Comparison of ENCODE assay signal across 8 cellular contexts in genomic region chr10:102796407-102797176, GRCh38. TPM values are rescaled to one million over a fixed set of nuclear protein-coding genes. Genes with fewer than 3 reads are reported as not detected.
DNase-seq lines count a peak whose midpoint lies in the region; ATAC-seq and TF ChIP-seq lines count a peak whose summit lies in the region.

No MANE protein-coding gene starts in this region.

- peak overlapping the region; percentile 20 for H3K4me3 Mint-ChIP-seq in CD8-positive, alpha-beta T cell

- H3K4me1 ChIP-seq in CD8-positive, alpha-beta T cell (ENCODE audit: insufficient read depth, low read length), result peaks cover 33% of the 10 kb centered on the region
- peaks cover 79% of the 10 kb centered on the region for H3K4me1 ChIP-seq in psoas muscle
- H3K4me1 ChIP-seq in PC-3 (ENCODE audit: insufficient read depth, low read length), result no peaks in the 10 kb centered on the region

- POLR2A ChIA-PET in CD8-positive, alpha-beta T cell (lab: Charles Lee), result no interaction called here
- POLR2A ChIA-PET in PC-3 (lab: Charles Lee; ENCODE audit: unreplicated experiment), result no interaction called here

- H3K79me2 ChIP-seq in PC-3 (ENCODE audit: low read length), result no peaks in the 10 kb centered on the region

- peaks cover 50% of the 10 kb centered on the region for H3K36me3 Mint-ChIP-seq in CD8-positive, alpha-beta T cell

- no peaks in the 10 kb centered on the region for H4K20me1 ChIP-seq in PC-3 (ENCODE audit: low read length)

- H3K9me2 ChIP-seq in PC-3 (replicated peaks; ENCODE audit: low read length), result no peaks in the 10 kb centered on the region

- no peaks in the 10 kb centered on the region for H3K27me3 ChIP-seq in CD8-positive, alpha-beta T cell (ENCODE audit: insufficient read depth, low read length)
- H3K27me3 ChIP-seq in psoas muscle (ENCODE audit: insufficient read depth in 3 of 3, low read length in 2 of 3), result no peaks in the 10 kb centered on the region
- H3K27me3 ChIP-seq in PC-3 (ENCODE audit: low read length), result no peaks in the 10 kb centered on the region

- BruUV-seq in PC-3 (replicated peaks; lab: Mats Ljungman, UMichigan), result no TSS peak

- H3K4me3 ChIP-seq in CD8-positive, alpha-beta T cell (ENCODE audit: low read depth, low read length), result no peak overlapping the region
- H3K4me3 ChIP-seq in LNCaP clone FGC (ENCODE audit: low read depth, low read length), result no peak overlapping the region
- no peak overlapping the region for H3K4me3 ChIP-seq in foreskin fibroblast (ENCODE audit: low read depth in 1 of 2, low read length in 2 of 2)
- peak overlapping the region; percentile 43 for H3K4me3 ChIP-seq in psoas muscle
- no peak overlapping the region for H3K4me3 ChIP-seq in PC-3 (ENCODE audit: low read length)

- peak in 6 of 7 experiments; percentile 30 to 66 (median 48) for DNase-seq in CD8-positive, alpha-beta T cell
- DNase-seq in LNCaP clone FGC (ENCODE audit: low read depth), result peak; percentile 30
- peak; percentile 40 for DNase-seq in activated T-cell treated with anti-CD3 and anti-CD28 coated beads for 1 hour (ENCODE audit: low read depth)
- peak; percentile 48 to 79 for DNase-seq in foreskin fibroblast
- DNase-seq in psoas muscle, result peak; percentile 89 to 94
- no peak for DNase-seq in PC-3
- DNase-seq in NCI-H2029 (lab: John Stamatoyannopoulos, UW), result no peak

- H3K4me1 Mint-ChIP-seq in CD8-positive, alpha-beta T cell (ENCODE audit: low read depth), result peaks cover 53% of the 10 kb centered on the region

- no peak overlapping the region for H3K27ac ChIP-seq in CD8-positive, alpha-beta T cell (ENCODE audit: low read depth, low read length)
- H3K27ac ChIP-seq in psoas muscle, result peak overlapping the region; percentile 87
- no peak overlapping the region for H3K27ac ChIP-seq in PC-3 (ENCODE audit: low read length)

- no peak overlapping the region for H2AFZ ChIP-seq in PC-3 (ENCODE audit: low read length)

- no peak for TF ChIP-seq CTCF in CD8-positive, alpha-beta T cell (IDR thresholded peaks at IDR 0.05)
- TF ChIP-seq CTCF in LNCaP clone FGC (IDR thresholded peaks at IDR 0.05; ENCODE audit: control insufficient read depth, extremely low read depth, insufficient read depth) (no peak), foreskin fibroblast (IDR thresholded peaks at IDR 0.05; ENCODE audit: low read depth, low read length) (no peak), psoas muscle (IDR thresholded peaks at IDR 0.05) (no peak), PC-3 (conservative IDR thresholded peaks at IDR 0.05; ENCODE audit: low read depth, low read length) (no peak)

- H3F3A ChIP-seq in PC-3 (ENCODE audit: low read length, unreplicated experiment), result no peaks in the 10 kb centered on the region

- no peaks in the 10 kb centered on the region for H3K27me3 Mint-ChIP-seq in CD8-positive, alpha-beta T cell (ENCODE audit: low read depth)

- no peaks in the 10 kb centered on the region for H3K9me3 ChIP-seq in CD8-positive, alpha-beta T cell (ENCODE audit: low read length)
- H3K9me3 ChIP-seq in psoas muscle (no peaks in the 10 kb centered on the region), PC-3 (ENCODE audit: low read length) (no peaks in the 10 kb centered on the region)

- intact Hi-C loops in CD8-positive, alpha-beta T cell (cut with DNase I, micrococcal nuclease), result no loop called here
- intact Hi-C loops in psoas muscle (cut with DNase I) (loop anchor here (2.0 to 5.0 kb wide), 2 partner anchors 20 to 651 kb away; no protein-coding TSS in a partner anchor), PC-3 (cut with micrococcal nuclease) (no loop called here)

- H3K4me2 ChIP-seq in PC-3 (ENCODE audit: low read length), result no peak overlapping the region

- peak overlapping the region; percentile 66 for H3K27ac Mint-ChIP-seq in CD8-positive, alpha-beta T cell

- CTCF ChIA-PET in CD8-positive, alpha-beta T cell (lab: Charles Lee), result no interaction called here
- CTCF ChIA-PET in PC-3 (lab: Charles Lee), result no interaction called here

- H3K9ac ChIP-seq in PC-3 (ENCODE audit: low read length), result no peak overlapping the region

- 9 to 18% (median 10%) methylated on average over 9 of the region's 9 CpGs for WGBS in psoas muscle, 3 donors

- ATAC-seq in CD8-positive, alpha-beta T cell, result peak; percentile 78
- ATAC-seq in GM21528 (IDR thresholded peaks at IDR 0.05; ENCODE audit: low FRiP score, unreplicated experiment) (peak; percentile 99), psoas muscle (peak; percentile 83 to 93 (median 88)), PC-3 (no peak)

- H3K9me3 Mint-ChIP-seq in CD8-positive, alpha-beta T cell, result no peaks in the 10 kb centered on the region

- H3K36me3 ChIP-seq in CD8-positive, alpha-beta T cell (ENCODE audit: insufficient read depth, low read length), result peaks cover 13% of the 10 kb centered on the region
- H3K36me3 ChIP-seq in psoas muscle (ENCODE audit: insufficient read depth in 1 of 2, low read depth in 1 of 2) (peaks cover 6 to 26% of the 10 kb centered on the region in 2 donors), PC-3 (ENCODE audit: low read depth, low read length) (no peaks in the 10 kb centered on the region)

RNA-seq across cellular contexts. Expression of gene CYP17A1, which starts 40.6 kb away (rescaled TPM):
- total RNA-seq in CD8-positive, alpha-beta T cell, result not detected
- total RNA-seq in psoas muscle (10 to 100 TPM in 1 of 4 donors, under 1 TPM in 2, not detected in 1; 0.17 to 21.1 (median 0.82) TPM), PC-3 (2014; rRNA removed) (not detected in 2 replicates)
- under 1 TPM; 0.03 to 0.24 (median 0.18) TPM for polyA plus RNA-seq in psoas muscle

RNA-seq across cellular contexts. Expression of gene WBP1L, which starts 52.8 kb away (rescaled TPM):
- 1 to 10 TPM; 5.5 to 5.9 TPM for total RNA-seq in CD8-positive, alpha-beta T cell
- total RNA-seq in psoas muscle, result 10 to 100 TPM; 47.2 to 77.2 (median 54.5) TPM
- 10 to 100 TPM; 26.4 to 56.4 (median 54.1) TPM for polyA plus RNA-seq in psoas muscle
- total RNA-seq in PC-3 (2014; rRNA removed), result 23.8 and 24.6 TPM in 2 replicates

RNA-seq across cellular contexts. Expression of gene BORCS7, which starts 57.5 kb away (rescaled TPM):
- total RNA-seq in CD8-positive, alpha-beta T cell, result 10 to 100 TPM; 13.7 to 13.9 TPM
- total RNA-seq in psoas muscle (10 to 100 TPM; 13.3 to 23.9 (median 19.0) TPM), PC-3 (2014; rRNA removed) (6.0 and 8.1 TPM in 2 replicates)
- polyA plus RNA-seq in psoas muscle, result 10 to 100 TPM; 15.3 to 31.9 (median 31.0) TPM

Comparison
In these comparisons a context has a peak if more than half of its experiments do, and no peak if none do; other contexts are left out.
1. DNase-seq: peak in CD8-positive, alpha-beta T cell (6 of 7), LNCaP clone FGC (single experiment), activated T-cell treated with anti-CD3 and anti-CD28 coated beads for 1 hour (single experiment), foreskin fibroblast (2 of 2) and psoas muscle (2 of 2); none in PC-3 (single experiment) and NCI-H2029 (single experiment).
2. intact Hi-C loops: an anchor here in psoas muscle (2.0 to 5.0 kb wide); none called in CD8-positive, alpha-beta T cell and PC-3.